33 cellular contexts compared by ENCODE assay signal in genomic region chr2:190456833-190457232, GRCh38.
"Had no signal": no experiment of that assay in that cellular context is flagged by ENCODE, and none has a peak within 500 bp of the region (broad histone marks: within the 10 kb centered on the region; RNA-seq: fewer than 3 reads in every experiment).

No MANE protein-coding gene starts in this region.

- H3K27me3 ChIP-seq: ascending aorta, breast epithelium, cardiac muscle cell, colonic mucosa, dorsolateral prefrontal cortex, esophagus muscularis mucosa, foreskin keratinocyte, gastrocnemius medialis, heart right ventricle had no signal

- H3K4me1 ChIP-seq: ascending aorta, breast epithelium, colonic mucosa, gastrocnemius medialis had no signal

- H3K4me3 Mint-ChIP-seq: activated CD4-positive, alpha-beta memory T cell treated with anti-CD3 and anti-CD28 coated beads, Interleukin-2, amount 10 ng/mL, durations not matched to agents 7 days and 5 days; activated CD4-positive, alpha-beta T cell treated with anti-CD3 and anti-CD28 coated beads, Interleukin-2, amount 10 ng/mL, durations not matched to agents 7 days and 5 days; activated naive CD4-positive, alpha-beta T cell treated with anti-CD3 and anti-CD28 coated beads, Interleukin-2, amount 10 ng/mL, durations not matched to agents 7 days and 5 days; activated naive CD8-positive, alpha-beta T cell treated with anti-CD3 and anti-CD28 coated beads, Interleukin-2, amount 10 ng/mL, durations not matched to agents 7 days and 5 days; activated T-cell treated with anti-CD3 and anti-CD28 coated beads, Interleukin-2, amount 50 U/mL, for 24 hours; activated T-cell treated with anti-CD3 and anti-CD28 coated beads, Interleukin-2, amount 50 U/mL, for 72 hours; brain; endodermal cell; WTC11 had no signal

- H3K9me3 Mint-ChIP-seq: activated CD4-positive, alpha-beta memory T cell treated with anti-CD3 and anti-CD28 coated beads, Interleukin-2, amount 10 ng/mL, durations not matched to agents 7 days and 5 days; activated naive CD4-positive, alpha-beta T cell treated with anti-CD3 and anti-CD28 coated beads, Interleukin-2, amount 10 ng/mL, durations not matched to agents 7 days and 5 days; activated T-cell treated with anti-CD3 and anti-CD28 coated beads, Interleukin-2, amount 50 U/mL, for 24 hours; brain; endodermal cell; WTC11 had no signal

- H3K36me3 Mint-ChIP-seq: WTC11 had no signal

- H3K4me3 ChIP-seq: ascending aorta, breast epithelium, cardiac muscle cell, colonic mucosa, dorsolateral prefrontal cortex, esophagus muscularis mucosa, gastrocnemius medialis, heart right ventricle had no signal

- H3K27ac ChIP-seq: ascending aorta, breast epithelium, cardiac muscle cell, colonic mucosa, esophagus muscularis mucosa, foreskin keratinocyte, gastrocnemius medialis, heart right ventricle, VCaP had no signal

- H3K36me3 ChIP-seq: ascending aorta, breast epithelium, cardiac muscle cell, colonic mucosa, gastrocnemius medialis had no signal

- H3K9me3 ChIP-seq: ascending aorta, breast epithelium, colonic mucosa, esophagus muscularis mucosa, gastrocnemius medialis, heart right ventricle had no signal

- H3K27me3 Mint-ChIP-seq: activated CD4-positive, alpha-beta memory T cell treated with anti-CD3 and anti-CD28 coated beads, Interleukin-2, amount 10 ng/mL, durations not matched to agents 7 days and 5 days; activated CD4-positive, alpha-beta T cell treated with anti-CD3 and anti-CD28 coated beads, Interleukin-2, amount 10 ng/mL, durations not matched to agents 7 days and 5 days; activated naive CD4-positive, alpha-beta T cell treated with anti-CD3 and anti-CD28 coated beads, Interleukin-2, amount 10 ng/mL, durations not matched to agents 7 days and 5 days; activated naive CD8-positive, alpha-beta T cell treated with anti-CD3 and anti-CD28 coated beads, Interleukin-2, amount 10 ng/mL, durations not matched to agents 7 days and 5 days; activated T-cell treated with anti-CD3 and anti-CD28 coated beads, Interleukin-2, amount 50 U/mL, for 24 hours; brain had no signal

- ATAC-seq: activated naive CD4-positive, alpha-beta T cell treated with anti-CD3 and anti-CD28 coated beads, Interleukin-2, amount 50 U/mL, for 72 hours; activated T-cell treated with anti-CD3 and anti-CD28 coated beads, Interleukin-2, amount 50 U/mL, for 72 hours; foreskin keratinocyte; gastrocnemius medialis; heart right ventricle; WTC11 had no signal

- H3K27ac Mint-ChIP-seq: activated CD4-positive, alpha-beta memory T cell treated with anti-CD3 and anti-CD28 coated beads, Interleukin-2, amount 10 ng/mL, durations not matched to agents 7 days and 5 days; activated CD4-positive, alpha-beta T cell treated with anti-CD3 and anti-CD28 coated beads, Interleukin-2, amount 10 ng/mL, durations not matched to agents 7 days and 5 days; activated naive CD4-positive, alpha-beta T cell treated with anti-CD3 and anti-CD28 coated beads, Interleukin-2, amount 10 ng/mL, durations not matched to agents 7 days and 5 days; activated naive CD4-positive, alpha-beta T cell treated with anti-CD3 and anti-CD28 coated beads, Interleukin-2, amount 50 U/mL, for 72 hours; activated naive CD8-positive, alpha-beta T cell treated with anti-CD3 and anti-CD28 coated beads, Interleukin-2, amount 10 ng/mL, durations not matched to agents 7 days and 5 days; activated T-cell treated with anti-CD3 and anti-CD28 coated beads, Interleukin-2, amount 50 U/mL, for 24 hours; activated T-cell treated with anti-CD3 and anti-CD28 coated beads, Interleukin-2, amount 50 U/mL, for 72 hours; brain; endodermal cell; WTC11 had no signal

- DNase-seq: activated CD4-positive, alpha-beta memory T cell treated with anti-CD3 and anti-CD28 coated beads, Interleukin-2, amount 10 ng/mL, durations not matched to agents 7 days and 5 days; activated CD4-positive, alpha-beta T cell treated with anti-CD3 and anti-CD28 coated beads for 1 hour; activated CD4-positive, alpha-beta T cell treated with anti-CD3 and anti-CD28 coated beads for 4 hours; activated CD4-positive, alpha-beta T cell treated with anti-CD3 and anti-CD28 coated beads, Interleukin-2, amount 10 ng/mL, durations not matched to agents 7 days and 5 days; activated CD4-positive, alpha-beta T cell treated with anti-CD3 and anti-CD28 coated beads, Interleukin-2, amount 50 U/mL, for 4 hours; activated CD8-positive, alpha-beta memory T cell treated with anti-CD3 and anti-CD28 coated beads, Interleukin-2, amount 50 U/mL, for 48 hours; activated gamma-delta T cell; activated naive CD4-positive, alpha-beta T cell; activated naive CD4-positive, alpha-beta T cell treated with anti-CD3 and anti-CD28 coated beads, Interleukin-2, amount 10 ng/mL, durations not matched to agents 7 days and 5 days; activated naive CD8-positive, alpha-beta T cell treated with anti-CD3 and anti-CD28 coated beads, Interleukin-2, amount 10 ng/mL, durations not matched to agents 7 days and 5 days; activated T-cell treated with anti-CD3 and anti-CD28 coated beads for 4 hours; activated T-cell treated with anti-CD3 and anti-CD28 coated beads, Interleukin-2, amount 50 U/mL, for 24 hours; activated T-cell treated with anti-CD3 and anti-CD28 coated beads, Interleukin-2, amount 50 U/mL, for 72 hours; central memory CD4-positive, alpha-beta T cell; cerebellar nuclear complex; colonic mucosa; dorsolateral prefrontal cortex; effector memory CD4-positive, alpha-beta T cell; endodermal cell; erythroblast; foreskin keratinocyte; gastrocnemius medialis; heart right ventricle; T-helper 1 cell; T-helper 2 cell had no signal

- H3K4me1 Mint-ChIP-seq: activated naive CD4-positive, alpha-beta T cell treated with anti-CD3 and anti-CD28 coated beads, Interleukin-2, amount 10 ng/mL, durations not matched to agents 7 days and 5 days; brain; endodermal cell; WTC11 had no signal
